14 cellular contexts compared by ENCODE assay signal in genomic region chr20:37915800-37916570, GRCh38. TPM values are rescaled to one million over a fixed set of nuclear protein-coding genes. Genes with fewer than 3 reads are reported as not detected.
A peak's percentile ranks its signal among the peaks of the same experiment; 100 is the strongest.
DNase-seq lines count a peak whose midpoint lies in the region; ATAC-seq, FAIRE-seq and TF ChIP-seq lines count a peak whose summit lies in the region.
"Had no signal": no experiment of that assay in that cellular context is flagged by ENCODE, and none has a peak within 500 bp of the region (broad histone marks: within the 10 kb centered on the region; RNA-seq: fewer than 3 reads in every experiment).

No MANE protein-coding gene starts in this region.

- H3K27me3 ChIP-seq in astrocyte (ENCODE audit: insufficient read depth, low read length), result peaks cover 52% of the 10 kb centered on the region
- H3K27me3 ChIP-seq in stomach, result peaks cover 0 to 97% (median 48%) of the 10 kb centered on the region in 3 donors
- peaks cover 0 to 6% of the 10 kb centered on the region in 2 donors for H3K27me3 ChIP-seq in small intestine (ENCODE audit: control insufficient read depth in 2 of 2, insufficient read depth in 2 of 2, low read length in 2 of 2)

- no peaks in the 10 kb centered on the region for H3K9me3 Mint-ChIP-seq in activated T-cell treated with anti-CD3 and anti-CD28 coated beads, Interleukin-2, amount 50 U/mL, for 4 hours
- no peaks in the 10 kb centered on the region for H3K9me3 Mint-ChIP-seq in activated T-cell treated with anti-CD3 and anti-CD28 coated beads, Interleukin-2, amount 50 U/mL, for 72 hours
- no peaks in the 10 kb centered on the region for H3K9me3 Mint-ChIP-seq in astrocyte (ENCODE audit: unreplicated experiment)

- TF ChIP-seq CTCF in astrocyte (IDR thresholded peaks at IDR 0.05; ENCODE audit: insufficient read depth, low read depth, low read length) (no peak), stomach (IDR thresholded peaks at IDR 0.05) (no peak), mucosa of descending colon (IDR thresholded peaks at IDR 0.05) (no peak)

- H3K4me2 ChIP-seq in astrocyte (ENCODE audit: low read length), result peak overlapping the region; percentile 43

- no peaks in the 10 kb centered on the region for H3K9me3 ChIP-seq in astrocyte (ENCODE audit: insufficient read depth, low read depth, low read length)
- H3K9me3 ChIP-seq in stomach, result no peaks in the 10 kb centered on the region
- no peaks in the 10 kb centered on the region for H3K9me3 ChIP-seq in mucosa of descending colon
- no peaks in the 10 kb centered on the region for H3K9me3 ChIP-seq in small intestine (ENCODE audit: control insufficient read depth, low read depth)
- H3K9me3 ChIP-seq: breast epithelium had no signal

- no peaks in the 10 kb centered on the region for H3K36me3 Mint-ChIP-seq in activated T-cell treated with anti-CD3 and anti-CD28 coated beads, Interleukin-2, amount 50 U/mL, for 4 hours (ENCODE audit: insufficient read depth)
- no peaks in the 10 kb centered on the region for H3K36me3 Mint-ChIP-seq in activated T-cell treated with anti-CD3 and anti-CD28 coated beads, Interleukin-2, amount 50 U/mL, for 72 hours (ENCODE audit: insufficient read depth in 2 of 2)
- H3K36me3 Mint-ChIP-seq in astrocyte (ENCODE audit: low read depth, unreplicated experiment), result no peaks in the 10 kb centered on the region

- H4K20me1 ChIP-seq in astrocyte (ENCODE audit: insufficient read depth, low read length), result peaks cover 42% of the 10 kb centered on the region

- no peak overlapping the region for H3K27ac ChIP-seq in astrocyte (ENCODE audit: low read depth, low read length)
- H3K27ac ChIP-seq in stomach, result peak overlapping the region in 1 of 5 donors; percentile 6
- no peak overlapping the region for H3K27ac ChIP-seq in small intestine (ENCODE audit: low read depth in 1 of 2, low read length in 1 of 2)
- H3K27ac ChIP-seq: breast epithelium had no signal

- no peaks in the 10 kb centered on the region for H3K79me2 ChIP-seq in astrocyte (ENCODE audit: insufficient read depth, low read length)

- H3K4me3 ChIP-seq in astrocyte (ENCODE audit: insufficient read depth, low read depth, low read length), result no peak overlapping the region
- H3K4me3 ChIP-seq in stomach, result no peak overlapping the region
- no peak overlapping the region for H3K4me3 ChIP-seq in mucosa of descending colon
- H3K4me3 ChIP-seq in small intestine (ENCODE audit: low read depth in 1 of 2, low read length in 2 of 2), result no peak overlapping the region

- peaks cover 9% of the 10 kb centered on the region for H3K4me1 Mint-ChIP-seq in activated T-cell treated with anti-CD3 and anti-CD28 coated beads, Interleukin-2, amount 50 U/mL, for 4 hours (ENCODE audit: low read depth)
- H3K4me1 Mint-ChIP-seq in activated T-cell treated with anti-CD3 and anti-CD28 coated beads, Interleukin-2, amount 50 U/mL, for 72 hours (ENCODE audit: low read depth), result peaks cover 49% of the 10 kb centered on the region
- peaks cover 14% of the 10 kb centered on the region for H3K4me1 Mint-ChIP-seq in astrocyte (ENCODE audit: low read depth, unreplicated experiment)

- H3K36me3 ChIP-seq in astrocyte (ENCODE audit: insufficient read depth, low read length), result no peaks in the 10 kb centered on the region
- H3K36me3 ChIP-seq in stomach, result no peaks in the 10 kb centered on the region
- no peaks in the 10 kb centered on the region for H3K36me3 ChIP-seq in mucosa of descending colon (ENCODE audit: low read depth)
- no peaks in the 10 kb centered on the region for H3K36me3 ChIP-seq in small intestine (ENCODE audit: control insufficient read depth in 2 of 2, insufficient read depth in 2 of 2, low read length in 2 of 2)
- H3K36me3 ChIP-seq: breast epithelium had no signal

- ATAC-seq in activated T-cell treated with anti-CD3 and anti-CD28 coated beads, Interleukin-2, amount 50 U/mL, for 4 hours, result no peak
- no peak for ATAC-seq in activated T-cell treated with anti-CD3 and anti-CD28 coated beads, Interleukin-2, amount 50 U/mL, for 72 hours (replicated peaks in 1 of 2)
- no peak for ATAC-seq in mucosa of descending colon

- no peak for FAIRE-seq in astrocyte (lab: Jason Lieb, UNC)
- FAIRE-seq in small intestine (lab: Jason Lieb, UNC), result no peak
- FAIRE-seq: frontal cortex had no signal

- H3K27me3 Mint-ChIP-seq in activated T-cell treated with anti-CD3 and anti-CD28 coated beads, Interleukin-2, amount 50 U/mL, for 4 hours (ENCODE audit: low read depth), result peaks cover 46% of the 10 kb centered on the region
- H3K27me3 Mint-ChIP-seq in activated T-cell treated with anti-CD3 and anti-CD28 coated beads, Interleukin-2, amount 50 U/mL, for 72 hours (ENCODE audit: low read depth), result peaks cover 57% of the 10 kb centered on the region
- H3K27me3 Mint-ChIP-seq in astrocyte (ENCODE audit: low read depth, unreplicated experiment), result peaks cover 13% of the 10 kb centered on the region

- TF ChIP-seq POLR2A in stomach (IDR thresholded peaks at IDR 0.05), result no peak

- H3K4me1 ChIP-seq in astrocyte (ENCODE audit: insufficient read depth, low read length) (peaks cover 7% of the 10 kb centered on the region), stomach (peaks cover 14 to 38% (median 21%) of the 10 kb centered on the region in 4 donors), mucosa of descending colon (ENCODE audit: low read depth) (peaks cover 7% of the 10 kb centered on the region), small intestine (ENCODE audit: control insufficient read depth in 2 of 2, insufficient read depth in 1 of 2, low read depth in 1 of 2, low read length in 1 of 2) (no peaks in the 10 kb centered on the region)
- H3K4me1 ChIP-seq: breast epithelium had no signal

- DNase-seq in activated T-cell treated with anti-CD3 and anti-CD28 coated beads, Interleukin-2, amount 50 U/mL, for 4 hours, result no peak
- DNase-seq in activated T-cell treated with anti-CD3 and anti-CD28 coated beads, Interleukin-2, amount 50 U/mL, for 72 hours, result no peak
- DNase-seq in astrocyte (ENCODE audit: low read depth) (no peak), iPS-NIHi11 (ENCODE audit: low spot score) (peak; percentile 66), stomach (peak; percentile 47), NCI-H2196 (lab: John Stamatoyannopoulos, UW; ENCODE audit: unreplicated experiment) (no peak), mucosa of descending colon (no peak), small intestine (no peak)
- DNase-seq: midbrain; NCI-H510A; stimulated activated naive CD4-positive, alpha-beta T cell; T-helper 9 cell had no signal

- H3K27ac Mint-ChIP-seq in activated T-cell treated with anti-CD3 and anti-CD28 coated beads, Interleukin-2, amount 50 U/mL, for 72 hours, result no peak overlapping the region
- no peak overlapping the region for H3K27ac Mint-ChIP-seq in astrocyte (ENCODE audit: unreplicated experiment)

- H3K9ac ChIP-seq in astrocyte (ENCODE audit: low read length), result no peak overlapping the region

- H2AFZ ChIP-seq in astrocyte (ENCODE audit: low read depth, low read length), result peak overlapping the region; percentile 19

- 11 to 21% (median 17%) methylated on average over 21 of the region's 21 CpGs for WGBS in stomach, 5 donors
- 13 to 25% (median 21%) methylated on average over 21 of the region's 21 CpGs for WGBS in small intestine, 3 donors

- H3K4me3 Mint-ChIP-seq in activated T-cell treated with anti-CD3 and anti-CD28 coated beads, Interleukin-2, amount 50 U/mL, for 4 hours, result peak overlapping the region; percentile 17
- no peak overlapping the region for H3K4me3 Mint-ChIP-seq in activated T-cell treated with anti-CD3 and anti-CD28 coated beads, Interleukin-2, amount 50 U/mL, for 72 hours
- H3K4me3 Mint-ChIP-seq in astrocyte (ENCODE audit: unreplicated experiment), result no peak overlapping the region

- no peak for TF ChIP-seq EP300 in stomach (IDR thresholded peaks at IDR 0.05)

- intact Hi-C loops in stomach (cut with DNase I; ENCODE audit: low total_unique reads) (no loop called here), mucosa of descending colon (cut with DNase I, micrococcal nuclease) (no loop called here)

RNA-seq across cellular contexts. Expression of gene VSTM2L, which starts 13.1 kb away (rescaled TPM):
- total RNA-seq in activated T-cell treated with anti-CD3 and anti-CD28 coated beads, Interleukin-2, amount 50 U/mL, for 4 hours, result under 1 TPM; 0.11 to 0.33 (median 0.13) TPM
- total RNA-seq in activated T-cell treated with anti-CD3 and anti-CD28 coated beads, Interleukin-2, amount 50 U/mL, for 72 hours, result under 1 TPM in 1 of 2 donors, not detected in 1; 0.60 TPM
- 17.7 and 18.5 TPM in 2 replicates for total RNA-seq in astrocyte
- 10 to 100 TPM in 2 of 5 donors, 1 to 10 TPM in 1, not detected in 2; 2.6 to 18.3 (median 16.7) TPM for total RNA-seq in stomach
- polyA plus RNA-seq in stomach, result 1 to 10 TPM; 1.1 to 3.7 (median 3.1) TPM
- total RNA-seq in mucosa of descending colon, result 1 to 10 TPM in 2 of 3 donors, under 1 TPM in 1; 0.81 to 2.6 (median 2.6) TPM
- 1 to 10 TPM in 1 of 3 donors, under 1 TPM in 2; 0.67 to 1.5 (median 0.81) TPM for polyA plus RNA-seq in small intestine

Comparison
In these comparisons a context has a peak if more than half of its experiments do, and no peak if none do; other contexts are left out.
1. DNase-seq: peak in iPS-NIHi11 (single experiment) and stomach (single experiment); none in activated T-cell treated with anti-CD3 and anti-CD28 coated beads, Interleukin-2, amount 50 U/mL, for 4 hours (single experiment), activated T-cell treated with anti-CD3 and anti-CD28 coated beads, Interleukin-2, amount 50 U/mL, for 72 hours (0 of 2), astrocyte (single experiment), NCI-H2196 (single experiment), mucosa of descending colon (0 of 3) and small intestine (single experiment).